Comparison of ENCODE assay signal across 1 cellular context in genomic region chr16:49617016-49617569, GRCh38.
TF ChIP-seq lines count a peak whose summit lies in the region.

No MANE protein-coding gene starts in this region.

TF ChIP-seq in H1, 55 proteins besides CTCF, POLR2A, EP300 and RAD21 (continued from another document):
- TF ChIP-seq USF2 (IDR thresholded peaks at IDR 0.05; ENCODE audit: low read length) (no peak), SP2 (IDR thresholded peaks at IDR 0.05; ENCODE audit: low read length) (no peak), SUZ12 (IDR thresholded peaks at IDR 0.05; ENCODE audit: low read length) (no peak), CBX5 (IDR thresholded peaks at IDR 0.05; ENCODE audit: low read depth, low read length) (no peak), SIX5 (IDR thresholded peaks at IDR 0.05; ENCODE audit: low read depth, low read length) (no peak), TCF12 (IDR thresholded peaks at IDR 0.05; ENCODE audit: low read depth, low read length) (no peak), SP4 (IDR thresholded peaks at IDR 0.05; ENCODE audit: low read length) (no peak), ATF3 (IDR thresholded peaks at IDR 0.05; ENCODE audit: insufficient read depth, low read depth, low read length) (no peak), SAP30 (IDR thresholded peaks at IDR 0.05; ENCODE audit: insufficient read depth, insufficient replicate concordance, low read length) (no peak)
